ENCODE assay signal across 12 cellular contexts in the genomic region with DNA sequence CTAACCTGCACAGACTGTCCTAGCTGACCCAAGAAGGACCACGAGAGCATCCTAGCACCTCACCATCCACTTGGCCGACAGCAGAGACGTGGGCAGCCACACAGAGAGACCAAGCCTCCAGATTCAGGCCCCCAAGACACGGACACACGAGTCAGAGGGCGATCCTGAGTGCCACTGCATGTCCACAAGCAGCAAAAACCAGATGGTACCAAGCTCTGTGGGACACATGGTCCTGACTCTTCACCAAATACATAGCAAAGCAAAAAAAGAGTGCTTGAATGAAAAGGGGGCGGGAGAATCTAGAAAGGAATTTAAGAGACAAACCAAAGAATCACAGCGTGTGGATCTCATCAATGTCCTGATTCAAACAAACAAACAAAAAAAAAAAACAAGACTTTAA. TPM values are rescaled to one million over a fixed set of nuclear protein-coding genes. Genes with fewer than 3 reads are reported as not detected.
A peak's percentile ranks its signal among the peaks of the same experiment; 100 is the strongest.
DNase-seq lines count a peak whose midpoint lies in the region; ATAC-seq, FAIRE-seq and TF ChIP-seq lines count a peak whose summit lies in the region.
"Had no signal": no experiment of that assay in that cellular context is flagged by ENCODE, and none has a peak within 500 bp of the region (broad histone marks: within the 10 kb centered on the region; RNA-seq: fewer than 3 reads in every experiment).

No MANE protein-coding gene starts in this region.

- H3K4ac ChIP-seq in mesenchymal stem cell (ENCODE audit: low read depth in 1 of 2, low read length in 2 of 2) = no peak overlapping the region

- no peak overlapping the region for H2AFZ ChIP-seq in mesenchymal stem cell (ENCODE audit: low read depth, low read length)
- H2AFZ ChIP-seq in osteoblast (ENCODE audit: low read length) = no peak overlapping the region

- H2BK5ac ChIP-seq in mesenchymal stem cell (ENCODE audit: low read depth, low read length, poor library complexity, severe bottlenecking) = no peak overlapping the region

- H3K18ac ChIP-seq in mesenchymal stem cell (ENCODE audit: low read depth in 1 of 2, low read length in 2 of 2) = peak overlapping the region in 1 of 2 experiments; percentile 1

- H2BK15ac ChIP-seq in mesenchymal stem cell (ENCODE audit: low read depth, poor library complexity, severe bottlenecking) = no peak overlapping the region

- peak overlapping the region; percentile 31 for H3K4me3 Mint-ChIP-seq in HFFc6

- 98% methylated on average over 5 of the region's 8 CpGs for WGBS in mesenchymal stem cell
- 81 to 83% methylated on average over 8 of the region's 8 CpGs for WGBS in thyroid gland, 2 donors

- H3K27me3 ChIP-seq in bronchial epithelial cell (ENCODE audit: control insufficient read depth, insufficient read depth, low read length) = no peaks in the 10 kb centered on the region
- no peaks in the 10 kb centered on the region for H3K27me3 ChIP-seq in mesenchymal stem cell (ENCODE audit: control insufficient read depth in 1 of 2, insufficient read depth in 1 of 2, low read length in 2 of 2)
- no peaks in the 10 kb centered on the region for H3K27me3 ChIP-seq in thyroid gland
- no peaks in the 10 kb centered on the region for H3K27me3 ChIP-seq in osteoblast (ENCODE audit: insufficient read depth, low read length)

- H3K27ac ChIP-seq in mesenchymal stem cell (ENCODE audit: low read length, poor library complexity, severe bottlenecking) (no peak overlapping the region), thyroid gland (peak overlapping the region in 2 of 3 donors; percentile 66 to 70), osteoblast (ENCODE audit: low read depth, low read length) (no peak overlapping the region)

- intact Hi-C loops in thyroid gland (cut with DNase I) = no loop called here

- peaks cover 92% of the 10 kb centered on the region for H3K79me2 ChIP-seq in osteoblast (ENCODE audit: insufficient read depth, low read length)

- H4K20me1 ChIP-seq in osteoblast (ENCODE audit: insufficient read depth, low read length) = peaks cover 70% of the 10 kb centered on the region

- peaks cover 57% of the 10 kb centered on the region for H3K4me1 Mint-ChIP-seq in HFFc6 (ENCODE audit: low read depth)

- H3K4me2 ChIP-seq in mesenchymal stem cell (ENCODE audit: low read length, poor library complexity, severe bottlenecking) = no peak overlapping the region
- no peak overlapping the region for H3K4me2 ChIP-seq in osteoblast (ENCODE audit: insufficient read depth, low read length)

- TF ChIP-seq CTCF in HFFc6 (IDR thresholded peaks at IDR 0.05) (no peak), bronchial epithelial cell (IDR thresholded peaks at IDR 0.05; ENCODE audit: insufficient read depth, low read length, severe bottlenecking) (no peak), thyroid gland (IDR thresholded peaks at IDR 0.05) (no peak), osteoblast (IDR thresholded peaks at IDR 0.05; ENCODE audit: extremely low read depth, low read depth, low read length) (no peak)

- H3K9me3 Mint-ChIP-seq in HFFc6 = no peaks in the 10 kb centered on the region

- peaks cover 13% of the 10 kb centered on the region for H3K36me3 Mint-ChIP-seq in HFFc6 (ENCODE audit: low read depth)

- no peak overlapping the region for H2AK5ac ChIP-seq in mesenchymal stem cell (ENCODE audit: low read length, severe bottlenecking)

- peak overlapping the region; percentile 71 for H3K27ac Mint-ChIP-seq in HFFc6

- no peak overlapping the region for H3K9ac ChIP-seq in mesenchymal stem cell (ENCODE audit: low read length)

- no peak for TF ChIP-seq POLR2A in thyroid gland (IDR thresholded peaks at IDR 0.05)

- ATAC-seq in GM19328 (IDR thresholded peaks at IDR 0.05; ENCODE audit: unreplicated experiment) = no peak

- H3K4me3 ChIP-seq in bronchial epithelial cell (ENCODE audit: low read depth, low read length) = no peak overlapping the region
- H3K4me3 ChIP-seq in mesenchymal stem cell (ENCODE audit: insufficient read depth in 1 of 2, low read depth in 1 of 2, low read length in 2 of 2) = no peak overlapping the region
- no peak overlapping the region for H3K4me3 ChIP-seq in thyroid gland (replicated peaks in 1 of 3)
- no peak overlapping the region for H3K4me3 ChIP-seq in osteoblast (ENCODE audit: insufficient read depth, low read length)

- H2BK12ac ChIP-seq in mesenchymal stem cell (ENCODE audit: low read length in 2 of 2) = peak overlapping the region in 1 of 2 experiments; percentile 15

- H3K4me1 ChIP-seq in mesenchymal stem cell (ENCODE audit: control insufficient read depth, insufficient read depth, low read depth, low read length) = peaks cover 66% of the 10 kb centered on the region
- peaks cover 30 to 65% of the 10 kb centered on the region in 2 donors for H3K4me1 ChIP-seq in thyroid gland
- peaks cover 45% of the 10 kb centered on the region for H3K4me1 ChIP-seq in osteoblast (ENCODE audit: insufficient read depth, low read length)

- DNase-seq in HFFc6 (no peak), bronchial epithelial cell (ENCODE audit: low read depth) (no peak), mesenchymal stem cell (peak; percentile 9), thyroid gland (no peak), NCI-H2081 treated with DMSO at 0.1 percent for 48 hours (lab: John Stamatoyannopoulos, UW) (no peak), osteoblast (ENCODE audit: insufficient read length, low spot score, missing footprints) (no peak)
- DNase-seq: GOT3; midbrain; NCI-H510A treated with DMSO at 0.1 percent for 48 hours; OCI-M1; stimulated activated CD4-positive, alpha-beta T cell treated with anti-CD3 and anti-CD28 coated beads, Interleukin-2, amount 100 ng/mL, for 48 hours had no signal

- H4K91ac ChIP-seq in mesenchymal stem cell (ENCODE audit: low read length) = no peak overlapping the region

- H3K79me1 ChIP-seq in mesenchymal stem cell (replicated peaks; ENCODE audit: low read length, poor library complexity, severe bottlenecking) = peaks cover 57% of the 10 kb centered on the region

- H3K14ac ChIP-seq in mesenchymal stem cell (ENCODE audit: low read length in 2 of 2) = no peak overlapping the region

- no peak overlapping the region for H2BK120ac ChIP-seq in mesenchymal stem cell (ENCODE audit: low read depth, low read length)

- H3K36me3 ChIP-seq in bronchial epithelial cell (ENCODE audit: control insufficient read depth, insufficient read depth, low read length) (peaks cover 6% of the 10 kb centered on the region), mesenchymal stem cell (ENCODE audit: control insufficient read depth in 1 of 2, insufficient read depth in 2 of 2, low read depth in 1 of 2, low read length in 2 of 2) (peaks cover 6 to 48% of the 10 kb centered on the region in 2 experiments), thyroid gland (peaks cover 6 to 9% of the 10 kb centered on the region in 2 donors), osteoblast (ENCODE audit: insufficient read depth, low read length) (peaks cover 10% of the 10 kb centered on the region)

- peak overlapping the region in 1 of 2 experiments; percentile 6 for H3K23ac ChIP-seq in mesenchymal stem cell (ENCODE audit: low read length in 2 of 2)

- H4K8ac ChIP-seq in mesenchymal stem cell (ENCODE audit: low read length) = no peak overlapping the region

- peak; percentile 66 for FAIRE-seq in bronchial epithelial cell (lab: Jason Lieb, UNC)

- H3K9me3 ChIP-seq in mesenchymal stem cell (ENCODE audit: control insufficient read depth, low read length) (no peaks in the 10 kb centered on the region), thyroid gland (no peaks in the 10 kb centered on the region), osteoblast (ENCODE audit: low read depth, low read length) (no peaks in the 10 kb centered on the region)

- peaks cover 6% of the 10 kb centered on the region for H3K27me3 Mint-ChIP-seq in HFFc6 (ENCODE audit: insufficient read depth)

RNA-seq across cellular contexts. Expression of a gene that starts 45.2 kb away (rescaled TPM):
- total RNA-seq in HFFc6 (2021; fragmentation: NEBNext Ultra II Directional; extraction: Animal tissue kit (Norgen Biotek cat#: 25700)) = 10 to 100 TPM; 54.6 to 69.4 (median 59.5) TPM
- total RNA-seq in bronchial epithelial cell (2.6 and 2.9 TPM in 2 replicates), thyroid gland (10 to 100 TPM; 19.2 to 35.0 (median 26.7) TPM), osteoblast (14.7 and 15.9 TPM in 2 replicates)
- polyA plus RNA-seq in mesenchymal stem cell (2013, experiment 1 of 2) = 49.5 TPM
- 48.1 TPM for polyA plus RNA-seq in mesenchymal stem cell (2013, experiment 2 of 2)

Comparison
In these comparisons a context has a peak if more than half of its experiments do, and no peak if none do; other contexts are left out.
1. H3K27ac ChIP-seq: peak in thyroid gland (2 of 3); none in mesenchymal stem cell (single experiment) and osteoblast (single experiment).